1 cellular context compared by ENCODE assay signal in genomic region chr1:149845416-149845815, GRCh38.
TF ChIP-seq lines count a peak whose summit lies in the region.

No MANE protein-coding gene starts in this region.

TF ChIP-seq in GM23338, 12 proteins besides CTCF, POLR2A, EP300 and RAD21 (continued from another document):
- no peak for TF ChIP-seq ZNF462 (CRISPR knock-in tag; IDR thresholded peaks at IDR 0.05)
